ENCODE assay signal across 11 cellular contexts in genomic region chr11:68374531-68374930, GRCh38.
DNase-seq lines count a peak whose midpoint lies in the region; ATAC-seq, FAIRE-seq and TF ChIP-seq lines count a peak whose summit lies in the region.
"Had no signal": no experiment of that assay in that cellular context is flagged by ENCODE, and none has a peak within 500 bp of the region (broad histone marks: within the 10 kb centered on the region; RNA-seq: fewer than 3 reads in every experiment).

No MANE protein-coding gene starts in this region.

- no peaks in the 10 kb centered on the region for H3K9me3 ChIP-seq in breast epithelium
- H3K9me3 ChIP-seq in upper lobe of left lung = no peaks in the 10 kb centered on the region

- intact Hi-C loops in breast epithelium (cut with DNase I; ENCODE audit: low total_unique reads) = no loop called here
- intact Hi-C loops in MCF 10A (cut with micrococcal nuclease) = no loop called here
- intact Hi-C loops in dendritic cell treated with granulocyte-macrophage colony-stimulating factor and Interleukin-4, amounts not matched to agents 40 ng/mL and 50 ng/mL, for 4 days (cut with micrococcal nuclease) = no loop called here

- no peak overlapping the region for H3K27ac Mint-ChIP-seq in MCF 10A (ENCODE audit: low read depth, unreplicated experiment)
- peak overlapping the region; percentile 77 for H3K27ac Mint-ChIP-seq in dendritic cell treated with granulocyte-macrophage colony-stimulating factor and Interleukin-4, amounts not matched to agents 40 ng/mL and 50 ng/mL, for 4 days
- H3K27ac Mint-ChIP-seq in nephron progenitor cell = peak overlapping the region; percentile 89

- TF ChIP-seq EP300 in upper lobe of left lung (IDR thresholded peaks at IDR 0.05) = no peak

- H3K9me3 Mint-ChIP-seq in MCF 10A (ENCODE audit: unreplicated experiment) (no peaks in the 10 kb centered on the region), nephron progenitor cell (no peaks in the 10 kb centered on the region)
- no peaks in the 10 kb centered on the region for H3K9me3 Mint-ChIP-seq in dendritic cell treated with granulocyte-macrophage colony-stimulating factor and Interleukin-4, amounts not matched to agents 40 ng/mL and 50 ng/mL, for 4 days

- TF ChIP-seq CTCF in breast epithelium (IDR thresholded peaks at IDR 0.05) (no peak), MCF 10A (IDR thresholded peaks at IDR 0.05; ENCODE audit: unreplicated experiment) (no peak), nephron progenitor cell (IDR thresholded peaks at IDR 0.05) (no peak), upper lobe of left lung (IDR thresholded peaks at IDR 0.05) (no peak)

- no peak for ATAC-seq in upper lobe of left lung (ENCODE audit: low FRiP score in 2 of 2)

- WGBS in upper lobe of left lung, 2 donors = 54 to 57% methylated on average over 8 to 12 of the region's 12 CpGs

- peaks cover 19% of the 10 kb centered on the region for H3K36me3 Mint-ChIP-seq in MCF 10A (ENCODE audit: insufficient read depth, unreplicated experiment)
- peaks cover 6% of the 10 kb centered on the region for H3K36me3 Mint-ChIP-seq in dendritic cell treated with granulocyte-macrophage colony-stimulating factor and Interleukin-4, amounts not matched to agents 40 ng/mL and 50 ng/mL, for 4 days (ENCODE audit: low read depth)
- H3K36me3 Mint-ChIP-seq in nephron progenitor cell (ENCODE audit: low read depth) = peaks cover 19% of the 10 kb centered on the region

- TF ChIP-seq POLR2A in breast epithelium (IDR thresholded peaks at IDR 0.05) (no peak), upper lobe of left lung (IDR thresholded peaks at IDR 0.05) (no peak)

- DNase-seq in breast epithelium (ENCODE audit: low spot score in 2 of 2) = no peak
- DNase-seq in MCF 10A (ENCODE audit: unreplicated experiment) = no peak
- DNase-seq in nephron progenitor cell = no peak
- DNase-seq in upper lobe of left lung = no peak
- no peak for DNase-seq in GM19239 (ENCODE audit: insufficient read length, low spot score)
- DNase-seq in NCI-H1417 treated with DMSO at 0.1 percent for 48 hours (lab: John Stamatoyannopoulos, UW) = no peak
- no peak for DNase-seq in activated naive CD4-positive, alpha-beta T cell treated with anti-CD3 and anti-CD28 coated beads, Interleukin-2, amount 50 U/mL, for 16 hours
- DNase-seq: activated CD4-positive, CD25-positive, alpha-beta regulatory T cell treated with anti-CD3 and anti-CD28 coated beads, Interleukin-2, amount 50 U/mL, for 72 hours; activated naive CD4-positive, alpha-beta T cell; effector CD4-positive, alpha-beta T cell had no signal

- H3K27ac ChIP-seq in breast epithelium (peak overlapping the region; percentile 34 to 91), upper lobe of left lung (peak overlapping the region; percentile 46 to 81 (median 63))

- POLR2A ChIA-PET in MCF 10A (lab: Yijun Ruan, JAX) = no interaction called here

- H3K27me3 Mint-ChIP-seq in MCF 10A (ENCODE audit: insufficient read depth, unreplicated experiment) = no peaks in the 10 kb centered on the region
- H3K27me3 Mint-ChIP-seq in dendritic cell treated with granulocyte-macrophage colony-stimulating factor and Interleukin-4, amounts not matched to agents 40 ng/mL and 50 ng/mL, for 4 days = peaks cover 47% of the 10 kb centered on the region
- no peaks in the 10 kb centered on the region for H3K27me3 Mint-ChIP-seq in nephron progenitor cell (ENCODE audit: low read depth, poor library complexity)

- H3K4me3 Mint-ChIP-seq in MCF 10A (ENCODE audit: unreplicated experiment) (no peak overlapping the region), nephron progenitor cell (no peak overlapping the region)
- H3K4me3 Mint-ChIP-seq in dendritic cell treated with granulocyte-macrophage colony-stimulating factor and Interleukin-4, amounts not matched to agents 40 ng/mL and 50 ng/mL, for 4 days = no peak overlapping the region

- H3K4me1 Mint-ChIP-seq in MCF 10A (ENCODE audit: insufficient read depth, unreplicated experiment) (no peaks in the 10 kb centered on the region), nephron progenitor cell (peaks cover 60% of the 10 kb centered on the region)
- peaks cover 64% of the 10 kb centered on the region for H3K4me1 Mint-ChIP-seq in dendritic cell treated with granulocyte-macrophage colony-stimulating factor and Interleukin-4, amounts not matched to agents 40 ng/mL and 50 ng/mL, for 4 days (ENCODE audit: low read depth)

- CTCF ChIA-PET in MCF 10A (lab: Yijun Ruan, JAX) = interaction anchor here (1.4 to 2.0 kb wide), 2 partner anchors 8 to 9 kb away, joined by 7 read pairs; no protein-coding TSS in a partner anchor

- no TSS peak for BruUV-seq in MCF 10A (replicated peaks; lab: Mats Ljungman, UMichigan)

- H3K4me1 ChIP-seq in breast epithelium = peaks cover 4 to 11% of the 10 kb centered on the region in 2 donors
- H3K4me1 ChIP-seq in upper lobe of left lung = peaks cover 62 to 85% (median 73%) of the 10 kb centered on the region in 4 donors

- H3K36me3 ChIP-seq in breast epithelium (no peaks in the 10 kb centered on the region), upper lobe of left lung (peaks cover 0 to 3% (median 0%) of the 10 kb centered on the region in 4 donors)

- no peak overlapping the region for H3K4me3 ChIP-seq in breast epithelium
- H3K4me3 ChIP-seq in upper lobe of left lung = no peak overlapping the region

- no peaks in the 10 kb centered on the region for H3K27me3 ChIP-seq in breast epithelium
- no peaks in the 10 kb centered on the region for H3K27me3 ChIP-seq in upper lobe of left lung

- no peak for FAIRE-seq in GM19239 (lab: Jason Lieb, UNC)
